Comparison of ENCODE assay signal across 29 cellular contexts in genomic region chr2:2038746-2039530, GRCh38.
"Had no signal": no experiment of that assay in that cellular context is flagged by ENCODE, and none has a peak within 500 bp of the region (broad histone marks: within the 10 kb centered on the region; RNA-seq: fewer than 3 reads in every experiment).

No MANE protein-coding gene starts in this region.

- H3K27ac ChIP-seq: neutrophil, ovary, parathyroid adenoma, psoas muscle, right lobe of liver, sigmoid colon, stomach, thoracic aorta, thyroid gland, tibial nerve had no signal

- DNase-seq: naive B cell; naive thymus-derived CD8-positive, alpha-beta T cell; nephron progenitor cell; nucleus accumbens; ovary; posterior cingulate gyrus; psoas muscle; right cardiac atrium; right lobe of liver; sigmoid colon; small intestine; stimulated activated CD4-positive, alpha-beta T cell treated with anti-CD3 and anti-CD28 coated beads, Interleukin-15, amount 100 ng/mL, for 24 hours; stimulated activated CD4-positive, alpha-beta T cell treated with anti-CD3 and anti-CD28 coated beads, Interleukin-2, amount 100 ng/mL, for 24 hours; stimulated activated CD4-positive, alpha-beta T cell treated with anti-CD3 and anti-CD28 coated beads, Interleukin-2, amount 100 ng/mL, for 48 hours; stimulated activated CD4-positive, alpha-beta T cell treated with anti-CD3 and anti-CD28 coated beads, Interleukin-4, amount 100 ng/mL, for 24 hours; stimulated activated naive B cell treated with anti-CD40 and anti-IgM and Interleukin-4, amounts not matched to agents 10 μg/mL and 1 μg/mL and 100 μg/mL, for 72 hours; stimulated activated naive CD4-positive, alpha-beta T cell treated with Interleukin-2 at 50 U/mL for 16 hours; stomach; thyroid gland had no signal

- H3K36me3 ChIP-seq: neutrophil, ovary, right lobe of liver, sigmoid colon, stomach, thoracic aorta, thyroid gland, tibial nerve had no signal

- H3K36me3 Mint-ChIP-seq: naive B cell; naive thymus-derived CD8-positive, alpha-beta T cell; natural killer cell treated with Interleukin-12 subunit alpha and Interleukin-12 subunit beta and Interleukin-15 and Interleukin-18, amount 100 ng/mL, for 72 hours; stimulated activated effector memory CD8-positive, alpha-beta T cell treated with anti-CD3 and anti-CD28 coated beads, Interleukin-12 subunit alpha, Interleukin-12 subunit beta, amount 100 ng/mL, for 72 hours; stimulated activated naive B cell treated with anti-CD40 and anti-IgM and Interleukin-4, amounts not matched to agents 10 μg/mL and 1 μg/mL and 100 μg/mL, for 72 hours; type B pancreatic cell had no signal

- H3K27ac Mint-ChIP-seq: naive B cell; naive thymus-derived CD8-positive, alpha-beta T cell; natural killer cell treated with Interleukin-12 subunit alpha and Interleukin-12 subunit beta and Interleukin-15 and Interleukin-18, amount 100 ng/mL, for 72 hours; nephron progenitor cell; progenitor cell of endocrine pancreas; stimulated activated effector memory CD8-positive, alpha-beta T cell treated with anti-CD3 and anti-CD28 coated beads, Interleukin-12 subunit alpha, Interleukin-12 subunit beta, amount 100 ng/mL, for 72 hours; stimulated activated naive B cell treated with anti-CD40 and anti-IgM and Interleukin-4, amounts not matched to agents 10 μg/mL and 1 μg/mL and 100 μg/mL, for 72 hours; stimulated activated naive CD8-positive, alpha-beta T cell treated with anti-CD3 and anti-CD28 coated beads, Interleukin-15, Interleukin-2, amounts not matched to agents 100 ng/mL and 50 ng/mL, for 24 hours; type B pancreatic cell had no signal

- H3K4me1 ChIP-seq: parathyroid adenoma, psoas muscle, sigmoid colon, thyroid gland had no signal

- H3K4me1 Mint-ChIP-seq: naive B cell; nephron progenitor cell; stimulated activated effector memory CD8-positive, alpha-beta T cell treated with anti-CD3 and anti-CD28 coated beads, Interleukin-12 subunit alpha, Interleukin-12 subunit beta, amount 100 ng/mL, for 72 hours; stimulated activated naive B cell treated with anti-CD40 and anti-IgM and Interleukin-4, amounts not matched to agents 10 μg/mL and 1 μg/mL and 100 μg/mL, for 72 hours had no signal

- ATAC-seq: naive thymus-derived CD8-positive, alpha-beta T cell; psoas muscle; right cardiac atrium; right lobe of liver; stimulated activated effector memory CD8-positive, alpha-beta T cell treated with anti-CD3 and anti-CD28 coated beads, Interleukin-12 subunit alpha, Interleukin-12 subunit beta, amount 100 ng/mL, for 72 hours; stimulated activated naive B cell treated with anti-CD40 and anti-IgM and Interleukin-4, amounts not matched to agents 10 μg/mL and 1 μg/mL and 100 μg/mL, for 72 hours had no signal

- H3K9me3 ChIP-seq: neutrophil, ovary, psoas muscle, right lobe of liver, sigmoid colon, stomach, thoracic aorta, thyroid gland, tibial nerve had no signal

- H3K4me3 Mint-ChIP-seq: naive B cell; naive thymus-derived CD8-positive, alpha-beta T cell; natural killer cell treated with Interleukin-12 subunit alpha and Interleukin-12 subunit beta and Interleukin-15 and Interleukin-18, amount 100 ng/mL, for 72 hours; nephron progenitor cell; neural crest cell; stimulated activated effector memory CD8-positive, alpha-beta T cell treated with anti-CD3 and anti-CD28 coated beads, Interleukin-12 subunit alpha, Interleukin-12 subunit beta, amount 100 ng/mL, for 72 hours; stimulated activated naive B cell treated with anti-CD40 and anti-IgM and Interleukin-4, amounts not matched to agents 10 μg/mL and 1 μg/mL and 100 μg/mL, for 72 hours; stimulated activated naive CD8-positive, alpha-beta T cell treated with anti-CD3 and anti-CD28 coated beads, Interleukin-15, Interleukin-2, amounts not matched to agents 100 ng/mL and 50 ng/mL, for 24 hours; type B pancreatic cell had no signal

- H3K27me3 Mint-ChIP-seq: stimulated activated naive CD8-positive, alpha-beta T cell treated with anti-CD3 and anti-CD28 coated beads, Interleukin-15, Interleukin-2, amounts not matched to agents 100 ng/mL and 50 ng/mL, for 24 hours; type B pancreatic cell had no signal

- H3K9me3 Mint-ChIP-seq: natural killer cell treated with Interleukin-12 subunit alpha and Interleukin-12 subunit beta and Interleukin-15 and Interleukin-18, amount 100 ng/mL, for 72 hours; nephron progenitor cell; neural crest cell; stimulated activated naive CD8-positive, alpha-beta T cell treated with anti-CD3 and anti-CD28 coated beads, Interleukin-15, Interleukin-2, amounts not matched to agents 100 ng/mL and 50 ng/mL, for 24 hours; type B pancreatic cell had no signal

- H3K4me3 ChIP-seq: ovary, psoas muscle, right lobe of liver, sigmoid colon, stomach, thoracic aorta, thyroid gland, tibial nerve had no signal

- H3K27me3 ChIP-seq: neutrophil, ovary, right lobe of liver, sigmoid colon, stomach, thyroid gland, tibial nerve had no signal
